23 cellular contexts compared by ENCODE assay signal in the genomic region with DNA sequence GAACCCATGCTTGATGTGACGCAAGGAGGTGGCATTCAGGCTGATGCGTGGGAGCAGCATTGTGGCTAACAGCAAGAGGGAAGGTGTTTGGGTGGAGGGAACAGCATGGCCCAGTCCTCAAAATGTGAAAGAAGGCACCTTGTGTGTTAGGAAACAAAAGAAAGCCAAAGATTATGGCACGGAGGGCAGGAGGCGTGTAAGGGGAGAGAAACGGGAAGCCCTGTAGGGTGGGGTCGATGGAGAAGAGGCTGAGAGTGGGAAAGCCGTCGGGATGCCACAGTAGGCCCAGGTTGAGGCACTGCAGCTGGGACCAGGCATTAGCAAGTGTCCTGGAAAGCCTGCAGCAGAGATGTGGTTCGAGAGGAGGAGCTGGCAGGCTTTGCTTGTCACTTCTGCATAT.
A peak's percentile ranks its signal among the peaks of the same experiment; 100 is the strongest.
DNase-seq lines count a peak whose midpoint lies in the region; ATAC-seq and TF ChIP-seq lines count a peak whose summit lies in the region.
"Had no signal": no experiment of that assay in that cellular context is flagged by ENCODE, and none has a peak within 500 bp of the region (broad histone marks: within the 10 kb centered on the region; RNA-seq: fewer than 3 reads in every experiment).

No MANE protein-coding gene starts in this region.

- peaks cover 22% of the 10 kb centered on the region for H3K27me3 Mint-ChIP-seq in activated CD8-positive, alpha-beta memory T cell treated with anti-CD3 and anti-CD28 coated beads, Interleukin-2, amount 10 ng/mL, durations not matched to agents 7 days and 5 days
- peaks cover 0 to 5% of the 10 kb centered on the region in 2 donors for H3K27me3 Mint-ChIP-seq in stimulated activated naive B cell treated with anti-CD40 and anti-IgM and Interleukin-4, amounts not matched to agents 10 μg/mL and 1 μg/mL and 100 μg/mL, for 72 hours

- H3K9me3 Mint-ChIP-seq in activated CD8-positive, alpha-beta memory T cell treated with anti-CD3 and anti-CD28 coated beads, Interleukin-2, amount 10 ng/mL, durations not matched to agents 7 days and 5 days (ENCODE audit: low read depth): no peaks in the 10 kb centered on the region
- H3K9me3 Mint-ChIP-seq in stimulated activated naive B cell treated with anti-CD40 and anti-IgM and Interleukin-4, amounts not matched to agents 10 μg/mL and 1 μg/mL and 100 μg/mL, for 72 hours: no peaks in the 10 kb centered on the region

- H3K9me3 ChIP-seq in WERI-Rb-1 (ENCODE audit: severe bottlenecking) (no peaks in the 10 kb centered on the region), testis (no peaks in the 10 kb centered on the region)
- H3K9me3 ChIP-seq: BE2C, SJSA1 had no signal

- TF ChIP-seq CTCF in VCaP (conservative IDR thresholded peaks at IDR 0.05): no peak
- TF ChIP-seq CTCF in WERI-Rb-1 (IDR thresholded peaks at IDR 0.05; ENCODE audit: low read depth, low read length): no peak
- no peak for TF ChIP-seq CTCF in testis (IDR thresholded peaks at IDR 0.05)

- H3K36me3 Mint-ChIP-seq in activated CD8-positive, alpha-beta memory T cell treated with anti-CD3 and anti-CD28 coated beads, Interleukin-2, amount 10 ng/mL, durations not matched to agents 7 days and 5 days: no peaks in the 10 kb centered on the region
- H3K36me3 Mint-ChIP-seq in stimulated activated naive B cell treated with anti-CD40 and anti-IgM and Interleukin-4, amounts not matched to agents 10 μg/mL and 1 μg/mL and 100 μg/mL, for 72 hours: no peaks in the 10 kb centered on the region
- H3K36me3 Mint-ChIP-seq: CD4-positive, CD25-positive, alpha-beta regulatory T cell had no signal

- intact Hi-C loops in testis (cut with DNase I; ENCODE audit: low total_unique reads): no loop called here

- H3K4me3 Mint-ChIP-seq in activated CD8-positive, alpha-beta memory T cell treated with anti-CD3 and anti-CD28 coated beads, Interleukin-2, amount 10 ng/mL, durations not matched to agents 7 days and 5 days: no peak overlapping the region
- no peak overlapping the region for H3K4me3 Mint-ChIP-seq in stimulated activated naive B cell treated with anti-CD40 and anti-IgM and Interleukin-4, amounts not matched to agents 10 μg/mL and 1 μg/mL and 100 μg/mL, for 72 hours
- H3K4me3 Mint-ChIP-seq: CD4-positive, CD25-positive, alpha-beta regulatory T cell had no signal

- ATAC-seq in activated CD8-positive, alpha-beta memory T cell treated with anti-CD3 and anti-CD28 coated beads, Interleukin-2, amount 10 ng/mL, durations not matched to agents 7 days and 5 days: no peak
- ATAC-seq in left lobe of liver (no peak), HG03280 (IDR thresholded peaks at IDR 0.05; ENCODE audit: unreplicated experiment) (no peak)
- ATAC-seq in stimulated activated naive B cell treated with anti-CD40 and anti-IgM and Interleukin-4, amounts not matched to agents 10 μg/mL and 1 μg/mL and 100 μg/mL, for 72 hours (replicated peaks): no peak

- H3K36me3 ChIP-seq in WERI-Rb-1 (no peaks in the 10 kb centered on the region), testis (ENCODE audit: low read depth, missing control alignments) (no peaks in the 10 kb centered on the region)
- H3K36me3 ChIP-seq: BE2C, SJSA1 had no signal

- DNase-seq in activated CD8-positive, alpha-beta memory T cell treated with anti-CD3 and anti-CD28 coated beads, Interleukin-2, amount 10 ng/mL, durations not matched to agents 7 days and 5 days: peak; percentile 27
- no peak for DNase-seq in activated CD8-positive, alpha-beta memory T cell treated with anti-CD3 and anti-CD28 coated beads, Interleukin-2, amount 50 U/mL, for 4 hours
- peak; percentile 31 for DNase-seq in left lobe of liver (ENCODE audit: low spot score)
- DNase-seq in stimulated activated naive B cell treated with anti-CD40 and anti-IgM and Interleukin-4, amounts not matched to agents 10 μg/mL and 1 μg/mL and 100 μg/mL, for 72 hours: no peak
- no peak for DNase-seq in WERI-Rb-1
- DNase-seq in testis: no peak
- DNase-seq: 8988T; ACHN; BE2C; CD4-positive, CD25-positive, alpha-beta regulatory T cell; DMS153; KBM-7; NCI-H1048; NCI-H1417 treated with DMSO at 0.1 percent for 48 hours; NCI-H1694 treated with DMSO at 0.1 percent for 48 hours; NCI-H2081; NCI-H2227 treated with DMSO at 0.1 percent for 48 hours; NCI-H526 treated with DMSO at 0.1 percent for 48 hours; Right ventricle myocardium superior; RPMI8226 had no signal

- H3K4me1 ChIP-seq in testis: peaks cover 7% of the 10 kb centered on the region
- H3K4me1 ChIP-seq: BE2C, SJSA1 had no signal

- CTCF ChIA-PET in activated CD8-positive, alpha-beta memory T cell treated with anti-CD3 and anti-CD28 coated beads, Interleukin-2, amount 10 ng/mL, durations not matched to agents 7 days and 5 days (lab: Charles Lee): no interaction called here

- no peak overlapping the region for H3K27ac Mint-ChIP-seq in activated CD8-positive, alpha-beta memory T cell treated with anti-CD3 and anti-CD28 coated beads, Interleukin-2, amount 10 ng/mL, durations not matched to agents 7 days and 5 days
- peak overlapping the region; percentile 3 for H3K27ac Mint-ChIP-seq in stimulated activated naive B cell treated with anti-CD40 and anti-IgM and Interleukin-4, amounts not matched to agents 10 μg/mL and 1 μg/mL and 100 μg/mL, for 72 hours

- peak overlapping the region; percentile 68; the same call in 1 of the 2 replicates for H3K27ac ChIP-seq in VCaP
- H3K27ac ChIP-seq in WERI-Rb-1: no peak overlapping the region
- H3K27ac ChIP-seq in testis: no peak overlapping the region
- H3K27ac ChIP-seq: SJSA1 had no signal

- H3K4me3 ChIP-seq in WERI-Rb-1 (ENCODE audit: low read depth, low read length) (no peak overlapping the region), testis (no peak overlapping the region)
- H3K4me3 ChIP-seq: SJSA1 had no signal

- no peaks in the 10 kb centered on the region for H3K4me1 Mint-ChIP-seq in activated CD8-positive, alpha-beta memory T cell treated with anti-CD3 and anti-CD28 coated beads, Interleukin-2, amount 10 ng/mL, durations not matched to agents 7 days and 5 days
- H3K4me1 Mint-ChIP-seq in stimulated activated naive B cell treated with anti-CD40 and anti-IgM and Interleukin-4, amounts not matched to agents 10 μg/mL and 1 μg/mL and 100 μg/mL, for 72 hours: no peaks in the 10 kb centered on the region
- H3K4me1 Mint-ChIP-seq: CD4-positive, CD25-positive, alpha-beta regulatory T cell had no signal

- WGBS in testis, 2 donors: 92 to 95% methylated on average over 9 of the region's 9 CpGs

- no peaks in the 10 kb centered on the region for H3K27me3 ChIP-seq in WERI-Rb-1 (ENCODE audit: insufficient read depth, low read depth, severe bottlenecking)
- no peaks in the 10 kb centered on the region for H3K27me3 ChIP-seq in testis
- H3K27me3 ChIP-seq: BE2C, SJSA1 had no signal

- TF ChIP-seq POLR2A in testis (IDR thresholded peaks at IDR 0.05): no peak

Comparison
In these comparisons a context has a peak if more than half of its experiments do, and no peak if none do; other contexts are left out.
1. DNase-seq: peak in activated CD8-positive, alpha-beta memory T cell treated with anti-CD3 and anti-CD28 coated beads, Interleukin-2, amount 10 ng/mL, durations not matched to agents 7 days and 5 days (single experiment) and left lobe of liver (single experiment); none in activated CD8-positive, alpha-beta memory T cell treated with anti-CD3 and anti-CD28 coated beads, Interleukin-2, amount 50 U/mL, for 4 hours (single experiment), stimulated activated naive B cell treated with anti-CD40 and anti-IgM and Interleukin-4, amounts not matched to agents 10 μg/mL and 1 μg/mL and 100 μg/mL, for 72 hours (single experiment), WERI-Rb-1 (single experiment) and testis (single experiment).